Comparison of ENCODE assay signal across 22 cellular contexts in genomic region chr21:35058058-35058457, GRCh38.
"Had no signal": no experiment of that assay in that cellular context is flagged by ENCODE, and none has a peak within 500 bp of the region (broad histone marks: within the 10 kb centered on the region; RNA-seq: fewer than 3 reads in every experiment).

No MANE protein-coding gene starts in this region.

- H3K4me1 Mint-ChIP-seq: mesothelial cell of epicardium had no signal

- H3K4me1 ChIP-seq: left lung, prostate gland, testis had no signal

- H3K4me3 ChIP-seq: dorsolateral prefrontal cortex, left lung, mucosa of descending colon, prostate gland, right atrium auricular region, sigmoid colon, testis, tibial artery had no signal

- H3K27ac ChIP-seq: dorsolateral prefrontal cortex, left lung, prostate gland, right atrium auricular region, sigmoid colon, testis, tibial artery had no signal

- H3K9me3 ChIP-seq: left lung, mucosa of descending colon, prostate gland, right atrium auricular region, sigmoid colon, testis, tibial artery had no signal

- DNase-seq: dorsolateral prefrontal cortex; effector CD4-positive, alpha-beta T cell; hypothalamus; kidney; left lung; mesenchymal stem cell; mucosa of descending colon; naive B cell; nephron progenitor cell; nucleus accumbens; sigmoid colon; stimulated activated CD4-positive, alpha-beta T cell treated with anti-CD3 and anti-CD28 coated beads, Interleukin-2, amount 100 ng/mL, for 24 hours; stimulated activated CD4-positive, alpha-beta T cell treated with anti-CD3 and anti-CD28 coated beads, Interleukin-4, amount 100 ng/mL, for 24 hours; stimulated activated naive CD8-positive, alpha-beta T cell treated with anti-CD3 and anti-CD28 coated beads, Interleukin-15, Interleukin-2, amounts not matched to agents 100 U/mL and 50 U/mL, for 24 hours; substantia nigra; testis; tibial artery had no signal

- ATAC-seq: left lung, mucosa of descending colon had no signal

- H3K36me3 ChIP-seq: left lung, prostate gland, right atrium auricular region, sigmoid colon, tibial artery had no signal

- H3K27ac Mint-ChIP-seq: mesothelial cell of epicardium, naive B cell, nephron progenitor cell, type B pancreatic cell had no signal

- H3K9me3 Mint-ChIP-seq: mesothelial cell of epicardium; naive B cell; nephron progenitor cell; stimulated activated memory B cell treated with anti-CD40 and anti-IgM and Interleukin-4, amounts not matched to agents 10 μg/mL and 1 μg/mL and 100 μg/mL, for 72 hours; type B pancreatic cell had no signal

- H3K27me3 ChIP-seq: left lung, right atrium auricular region, sigmoid colon, testis, tibial artery had no signal

- H3K36me3 Mint-ChIP-seq: mesothelial cell of epicardium; naive B cell; stimulated activated memory B cell treated with anti-CD40 and anti-IgM and Interleukin-4, amounts not matched to agents 10 μg/mL and 1 μg/mL and 100 μg/mL, for 72 hours; type B pancreatic cell had no signal

- H3K4me3 Mint-ChIP-seq: mesothelial cell of epicardium; nephron progenitor cell; stimulated activated memory B cell treated with anti-CD40 and anti-IgM and Interleukin-4, amounts not matched to agents 10 μg/mL and 1 μg/mL and 100 μg/mL, for 72 hours; type B pancreatic cell had no signal
